In the genomic region with DNA sequence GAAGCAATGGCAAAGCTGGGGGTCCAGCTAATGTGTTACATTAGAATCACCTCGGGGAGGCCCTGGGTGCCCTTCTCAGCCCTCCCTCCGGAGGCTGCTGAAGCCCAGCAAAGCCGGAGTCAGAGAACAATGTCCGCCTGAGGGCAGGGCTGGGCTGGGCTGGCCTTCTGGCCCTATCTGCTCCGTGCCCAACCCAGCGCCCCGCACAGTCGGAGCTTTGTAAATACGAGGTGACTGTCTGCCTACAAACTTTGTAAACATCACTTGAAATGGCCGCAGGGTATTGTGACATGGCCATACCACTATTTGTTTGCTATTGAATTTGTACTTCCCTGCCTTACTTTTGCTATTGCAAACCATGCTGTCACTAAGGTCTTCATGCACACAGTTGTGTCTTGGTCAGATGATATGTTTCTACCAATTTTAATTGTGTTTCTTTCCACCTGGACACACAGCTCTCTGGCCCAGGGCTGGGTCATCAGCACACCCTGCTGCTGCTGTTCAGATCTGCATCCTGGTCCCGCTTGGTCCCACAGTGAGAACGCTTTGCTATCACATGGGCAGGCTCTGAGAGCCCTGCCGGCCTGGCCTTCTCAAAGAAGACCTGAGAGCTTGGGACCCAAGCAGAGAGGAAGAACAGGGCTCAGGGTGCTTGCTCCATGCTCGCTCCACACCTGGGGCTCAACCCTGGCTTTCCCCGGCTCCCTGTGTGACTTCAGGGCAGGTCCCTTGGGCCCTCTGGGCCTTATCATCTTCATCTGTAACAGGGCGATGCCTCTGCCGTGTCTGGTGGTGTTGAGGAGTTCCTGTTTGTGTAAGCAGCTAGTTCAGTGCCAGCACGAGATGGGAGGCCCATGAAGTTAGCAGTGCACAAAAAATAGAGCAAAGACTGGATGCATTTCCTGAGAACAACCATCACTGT, we compare ENCODE assay signal across 10 cellular contexts. TPM values are rescaled to one million over a fixed set of nuclear protein-coding genes. Genes with fewer than 3 reads are reported as not detected.
DNase-seq lines count a peak whose midpoint lies in the region; ATAC-seq and TF ChIP-seq lines count a peak whose summit lies in the region.
"Had no signal": no experiment of that assay in that cellular context is flagged by ENCODE, and none has a peak within 500 bp of the region (broad histone marks: within the 10 kb centered on the region; RNA-seq: fewer than 3 reads in every experiment).

No MANE protein-coding gene starts in this region.

- H3K9me3 Mint-ChIP-seq in activated T-cell treated with anti-CD3 and anti-CD28 coated beads, Interleukin-2, amount 50 U/mL, for 72 hours = no peaks in the 10 kb centered on the region

- H3K4me1 ChIP-seq in left lung = peaks cover 6 to 58% of the 10 kb centered on the region in 2 donors
- H3K4me1 ChIP-seq in mesendoderm (ENCODE audit: control insufficient read depth, low read depth, low read length) = no peaks in the 10 kb centered on the region

- H2BK15ac ChIP-seq in mesendoderm (replicated peaks; ENCODE audit: low read depth) = no peak overlapping the region

- DNase-seq in Right ventricle myocardium inferior (ENCODE audit: missing footprints) (no peak), cardiac septum (ENCODE audit: low spot score) (no peak), left lung (peak in 1 of 2 donors; percentile 87), NCI-H128 (lab: John Stamatoyannopoulos, UW; ENCODE audit: unreplicated experiment) (no peak), mesendoderm (no peak), NCI-H1092 (lab: John Stamatoyannopoulos, UW) (no peak), pons (ENCODE audit: low spot score) (no peak)
- DNase-seq in activated T-cell treated with anti-CD3 and anti-CD28 coated beads, Interleukin-2, amount 50 U/mL, for 72 hours = peak; percentile 55 to 56

- H3K79me1 ChIP-seq in mesendoderm (ENCODE audit: low read length) = peaks cover 2% of the 10 kb centered on the region

- no peak for TF ChIP-seq CTCF in left lung (IDR thresholded peaks at IDR 0.05)

- no peak overlapping the region for H3K18ac ChIP-seq in mesendoderm (ENCODE audit: low read length)

- no peaks in the 10 kb centered on the region for H3K27me3 Mint-ChIP-seq in activated T-cell treated with anti-CD3 and anti-CD28 coated beads, Interleukin-2, amount 50 U/mL, for 72 hours (ENCODE audit: low read depth)

- H3K23ac ChIP-seq in mesendoderm (ENCODE audit: low read length) = no peak overlapping the region

- H3K27me3 ChIP-seq in left lung (no peaks in the 10 kb centered on the region), mesendoderm (ENCODE audit: insufficient read depth, low read length, poor library complexity) (no peaks in the 10 kb centered on the region)

- peaks cover 82% of the 10 kb centered on the region for H3K4me1 Mint-ChIP-seq in activated T-cell treated with anti-CD3 and anti-CD28 coated beads, Interleukin-2, amount 50 U/mL, for 72 hours (ENCODE audit: low read depth)

- H3K56ac ChIP-seq in mesendoderm (ENCODE audit: low read length) = no peak overlapping the region

- H4K5ac ChIP-seq in mesendoderm (ENCODE audit: low read length) = no peak overlapping the region

- no peak overlapping the region for H3K9ac ChIP-seq in mesendoderm (ENCODE audit: low read length)

- H3K4me3 ChIP-seq in left lung (peak overlapping the region in 1 of 2 donors; percentile 43), mesendoderm (ENCODE audit: low read length) (no peak overlapping the region)

- H3K27ac Mint-ChIP-seq in activated T-cell treated with anti-CD3 and anti-CD28 coated beads, Interleukin-2, amount 50 U/mL, for 72 hours = peak overlapping the region; percentile 96

- no peak overlapping the region for H3K4ac ChIP-seq in mesendoderm (ENCODE audit: low read depth, low read length)

- WGBS in mesendoderm (ENCODE audit: extremely low coverage, insufficient coverage, low lambda C conversion rate) = no CpG with 5 or more reads among the region's 18 CpGs

- H3K36me3 ChIP-seq in left lung (no peaks in the 10 kb centered on the region), mesendoderm (ENCODE audit: control insufficient read depth, insufficient read depth, low read length) (no peaks in the 10 kb centered on the region)

- H3K4me3 Mint-ChIP-seq in activated T-cell treated with anti-CD3 and anti-CD28 coated beads, Interleukin-2, amount 50 U/mL, for 72 hours = peak overlapping the region; percentile 81 to 85

- no peaks in the 10 kb centered on the region for H3K9me3 ChIP-seq in left lung

- H2BK5ac ChIP-seq in mesendoderm (ENCODE audit: low read length) = no peak overlapping the region

- H4K8ac ChIP-seq in mesendoderm (ENCODE audit: low read depth, low read length) = no peak overlapping the region

- no peak overlapping the region for H3K4me2 ChIP-seq in mesendoderm (ENCODE audit: low read length)

- H2BK120ac ChIP-seq in mesendoderm (ENCODE audit: low read depth, low read length) = no peak overlapping the region

- no peaks in the 10 kb centered on the region for H3K79me2 ChIP-seq in mesendoderm (ENCODE audit: control insufficient read depth, insufficient read depth, low read length)

- H3K27ac ChIP-seq in left lung (peak overlapping the region; percentile 39 to 87), mesendoderm (ENCODE audit: low read depth, low read length) (no peak overlapping the region)

- H2AK5ac ChIP-seq in mesendoderm (ENCODE audit: low read length) = no peak overlapping the region

- H3K36me3 Mint-ChIP-seq in activated T-cell treated with anti-CD3 and anti-CD28 coated beads, Interleukin-2, amount 50 U/mL, for 72 hours (ENCODE audit: insufficient read depth in 2 of 2) = peaks cover 2 to 3% of the 10 kb centered on the region in 2 donors

- intact Hi-C loops in Right ventricle myocardium inferior (cut with DNase I) = no loop called here
- intact Hi-C loops in cardiac septum (cut with DNase I) = no loop called here
- intact Hi-C loops in left lung (cut with DNase I) = no loop called here

- ATAC-seq in Right ventricle myocardium inferior = peak; percentile 6
- peak; percentile 82 to 84 for ATAC-seq in activated T-cell treated with anti-CD3 and anti-CD28 coated beads, Interleukin-2, amount 50 U/mL, for 72 hours (replicated peaks in 1 of 2)
- ATAC-seq in left lung = peak; percentile 60

RNA-seq across cellular contexts. Expression of a gene that starts 2.2 kb away (rescaled TPM):
- total RNA-seq in Right ventricle myocardium inferior (not detected), cardiac septum (2.8 TPM), left lung (10 to 100 TPM in 1 of 2 donors, 1 to 10 TPM in 1; 5.9 to 85.0 TPM)
- total RNA-seq in activated T-cell treated with anti-CD3 and anti-CD28 coated beads, Interleukin-2, amount 50 U/mL, for 72 hours = 10 to 100 TPM; 18.0 to 84.6 TPM
- not detected for polyA plus RNA-seq in mesendoderm (2013, experiment 1 of 2)
- polyA plus RNA-seq in mesendoderm (2013, experiment 2 of 2) = 0.35 TPM
- total RNA-seq: Daoy, M059J had no signal

RNA-seq across cellular contexts. Expression of a gene that starts 13.7 kb away (rescaled TPM):
- total RNA-seq in Right ventricle myocardium inferior = 41.7 TPM
- total RNA-seq in cardiac septum = 48.6 TPM
- total RNA-seq in activated T-cell treated with anti-CD3 and anti-CD28 coated beads, Interleukin-2, amount 50 U/mL, for 72 hours = 10 to 100 TPM; 53.3 to 57.7 TPM
- total RNA-seq in left lung = 10 to 100 TPM; 43.3 to 46.2 TPM
- 51.6 TPM for polyA plus RNA-seq in mesendoderm (2013, experiment 1 of 2)
- 51.1 TPM for polyA plus RNA-seq in mesendoderm (2013, experiment 2 of 2)

RNA-seq across cellular contexts. Expression of a gene that starts 20.1 kb away (rescaled TPM):
- 6.0 TPM for total RNA-seq in Right ventricle myocardium inferior
- 7.5 TPM for total RNA-seq in cardiac septum
- 10 to 100 TPM; 14.1 to 14.6 TPM for total RNA-seq in activated T-cell treated with anti-CD3 and anti-CD28 coated beads, Interleukin-2, amount 50 U/mL, for 72 hours
- 10 to 100 TPM; 10.8 to 11.1 TPM for total RNA-seq in left lung
- polyA plus RNA-seq in mesendoderm (2013, experiment 1 of 2) = 16.0 TPM
- polyA plus RNA-seq in mesendoderm (2013, experiment 2 of 2) = 15.6 TPM

RNA-seq across cellular contexts. Expression of a gene that starts 55.4 kb away (rescaled TPM):
- total RNA-seq in Right ventricle myocardium inferior (234 TPM), cardiac septum (262 TPM), left lung (100 to 1,000 TPM; 256 to 273 TPM)
- 100 to 1,000 TPM; 148 to 153 TPM for total RNA-seq in activated T-cell treated with anti-CD3 and anti-CD28 coated beads, Interleukin-2, amount 50 U/mL, for 72 hours
- polyA plus RNA-seq in mesendoderm (2013, experiment 1 of 2) = 311 TPM
- 301 TPM for polyA plus RNA-seq in mesendoderm (2013, experiment 2 of 2)

Comparison
In these comparisons a context has a peak if more than half of its experiments do, and no peak if none do; other contexts are left out.
1. ATAC-seq: peak in every context shown above with its lines; median percentile 83 in activated T-cell treated with anti-CD3 and anti-CD28 coated beads, Interleukin-2, amount 50 U/mL, for 72 hours; 60 in left lung; 6 in Right ventricle myocardium inferior.
2. DNase-seq: peak in activated T-cell treated with anti-CD3 and anti-CD28 coated beads, Interleukin-2, amount 50 U/mL, for 72 hours (2 of 2); none in Right ventricle myocardium inferior (single experiment), cardiac septum (single experiment), NCI-H128 (single experiment), mesendoderm (single experiment), NCI-H1092 (single experiment) and pons (single experiment).